Comparison of ENCODE assay signal across 26 cellular contexts in genomic region chr5:8059337-8059736, GRCh38.
"Had no signal": no experiment of that assay in that cellular context is flagged by ENCODE, and none has a peak within 500 bp of the region (broad histone marks: within the 10 kb centered on the region; RNA-seq: fewer than 3 reads in every experiment).

No MANE protein-coding gene starts in this region.

- H3K4me1 ChIP-seq: pancreas, prostate gland, tibial nerve had no signal

- H3K4me3 ChIP-seq: coronary artery, dorsolateral prefrontal cortex, hepatocyte, pancreas, prostate gland, tibial nerve had no signal

- H2AFZ ChIP-seq: hepatocyte had no signal

- H3K4me1 Mint-ChIP-seq: activated CD4-positive, alpha-beta T cell treated with anti-CD3 and anti-CD28 coated beads, Interleukin-2, amount 10 ng/mL, durations not matched to agents 24 days and 14 days; activated naive CD4-positive, alpha-beta T cell treated with anti-CD3 and anti-CD28 coated beads, Interleukin-2, amount 10 ng/mL, durations not matched to agents 7 days and 5 days; activated naive CD8-positive, alpha-beta T cell treated with anti-CD3 and anti-CD28 coated beads, Interleukin-2, amount 10 ng/mL, durations not matched to agents 7 days and 5 days; mesothelial cell of epicardium; T-helper 17 cell had no signal

- H3K4me2 ChIP-seq: hepatocyte had no signal

- ATAC-seq: pancreas, T-helper 17 cell had no signal

- H3K9me3 Mint-ChIP-seq: activated CD4-positive, alpha-beta memory T cell treated with anti-CD3 and anti-CD28 coated beads for 36 hours; activated CD4-positive, alpha-beta T cell treated with anti-CD3 and anti-CD28 coated beads, Interleukin-2, amount 10 ng/mL, durations not matched to agents 24 days and 14 days; activated naive CD8-positive, alpha-beta T cell treated with anti-CD3 and anti-CD28 coated beads, Interleukin-2, amount 10 ng/mL, durations not matched to agents 7 days and 5 days; mesothelial cell of epicardium; nephron progenitor cell had no signal

- H3K27ac ChIP-seq: brain microvascular endothelial cell, coronary artery, dorsolateral prefrontal cortex, hepatocyte, pancreas, prostate gland, tibial nerve had no signal

- H3K27me3 Mint-ChIP-seq: activated CD4-positive, alpha-beta T cell treated with anti-CD3 and anti-CD28 coated beads, Interleukin-2, amount 10 ng/mL, durations not matched to agents 24 days and 14 days; activated naive CD4-positive, alpha-beta T cell treated with anti-CD3 and anti-CD28 coated beads, Interleukin-2, amount 10 ng/mL, durations not matched to agents 7 days and 5 days; activated naive CD8-positive, alpha-beta T cell treated with anti-CD3 and anti-CD28 coated beads, Interleukin-2, amount 10 ng/mL, durations not matched to agents 7 days and 5 days; activated T-cell treated with anti-CD3 and anti-CD28 coated beads, Interleukin-2, amount 50 U/mL, for 24 hours had no signal

- H3K36me3 Mint-ChIP-seq: activated CD4-positive, alpha-beta memory T cell treated with anti-CD3 and anti-CD28 coated beads for 36 hours; activated naive CD4-positive, alpha-beta T cell treated with anti-CD3 and anti-CD28 coated beads, Interleukin-2, amount 10 ng/mL, durations not matched to agents 7 days and 5 days; activated naive CD8-positive, alpha-beta T cell treated with anti-CD3 and anti-CD28 coated beads, Interleukin-2, amount 10 ng/mL, durations not matched to agents 7 days and 5 days; mesothelial cell of epicardium; naive B cell had no signal

- H3K4me3 Mint-ChIP-seq: activated CD4-positive, alpha-beta memory T cell treated with anti-CD3 and anti-CD28 coated beads for 36 hours; activated CD4-positive, alpha-beta T cell treated with anti-CD3 and anti-CD28 coated beads, Interleukin-2, amount 10 ng/mL, durations not matched to agents 24 days and 14 days; activated naive CD4-positive, alpha-beta T cell treated with anti-CD3 and anti-CD28 coated beads, Interleukin-2, amount 10 ng/mL, durations not matched to agents 7 days and 5 days; activated naive CD8-positive, alpha-beta T cell treated with anti-CD3 and anti-CD28 coated beads, Interleukin-2, amount 10 ng/mL, durations not matched to agents 7 days and 5 days; activated T-cell treated with anti-CD3 and anti-CD28 coated beads, Interleukin-2, amount 50 U/mL, for 24 hours; mesothelial cell of epicardium; nephron progenitor cell; T-helper 17 cell had no signal

- H3K9me3 ChIP-seq: pancreas, prostate gland, tibial nerve had no signal

- DNase-seq: activated CD4-positive, alpha-beta memory T cell treated with anti-CD3 and anti-CD28 coated beads for 36 hours; activated CD4-positive, alpha-beta T cell treated with anti-CD3 and anti-CD28 coated beads, Interleukin-2, amount 10 ng/mL, durations not matched to agents 24 days and 14 days; activated CD4-positive, CD25-positive, alpha-beta regulatory T cell treated with anti-CD3 and anti-CD28 coated beads, Interleukin-2, amount 50 U/mL, for 72 hours; activated CD8-positive, alpha-beta memory T cell treated with anti-CD3 and anti-CD28 coated beads, Interleukin-2, amount 50 U/mL, for 48 hours; activated gamma-delta T cell; activated naive CD4-positive, alpha-beta T cell treated with anti-CD3 and anti-CD28 coated beads, Interleukin-2, amount 10 ng/mL, durations not matched to agents 7 days and 5 days; activated naive CD8-positive, alpha-beta T cell treated with anti-CD3 and anti-CD28 coated beads, Interleukin-2, amount 10 ng/mL, durations not matched to agents 7 days and 5 days; activated T-cell treated with anti-CD3 and anti-CD28 coated beads, Interleukin-2, amount 50 U/mL, for 24 hours; brain microvascular endothelial cell; dorsolateral prefrontal cortex; effector memory CD4-positive, alpha-beta T cell; islet precursor cell; naive B cell; nephron progenitor cell; pancreas; retina; stimulated activated CD4-positive, alpha-beta T cell treated with anti-CD3 and anti-CD28 coated beads, Interleukin-15, amount 100 ng/mL, for 24 hours; stimulated activated CD4-positive, alpha-beta T cell treated with anti-CD3 and anti-CD28 coated beads, Interleukin-2, amount 100 ng/mL, for 24 hours; stimulated activated naive CD4-positive, alpha-beta T cell; T-helper 17 cell; T1000 had no signal

- H3K79me2 ChIP-seq: hepatocyte had no signal

- H3K36me3 ChIP-seq: brain microvascular endothelial cell, pancreas, prostate gland, tibial nerve had no signal

- H3K27ac Mint-ChIP-seq: activated CD4-positive, alpha-beta memory T cell treated with anti-CD3 and anti-CD28 coated beads for 36 hours; activated CD4-positive, alpha-beta T cell treated with anti-CD3 and anti-CD28 coated beads, Interleukin-2, amount 10 ng/mL, durations not matched to agents 24 days and 14 days; activated naive CD4-positive, alpha-beta T cell treated with anti-CD3 and anti-CD28 coated beads, Interleukin-2, amount 10 ng/mL, durations not matched to agents 7 days and 5 days; activated naive CD8-positive, alpha-beta T cell treated with anti-CD3 and anti-CD28 coated beads, Interleukin-2, amount 10 ng/mL, durations not matched to agents 7 days and 5 days; activated T-cell treated with anti-CD3 and anti-CD28 coated beads, Interleukin-2, amount 50 U/mL, for 24 hours; mesothelial cell of epicardium; T-helper 17 cell had no signal

- H3K27me3 ChIP-seq: brain microvascular endothelial cell, dorsolateral prefrontal cortex, hepatocyte, tibial nerve had no signal
